Comparison of ENCODE assay signal across 22 cellular contexts in the genomic region with DNA sequence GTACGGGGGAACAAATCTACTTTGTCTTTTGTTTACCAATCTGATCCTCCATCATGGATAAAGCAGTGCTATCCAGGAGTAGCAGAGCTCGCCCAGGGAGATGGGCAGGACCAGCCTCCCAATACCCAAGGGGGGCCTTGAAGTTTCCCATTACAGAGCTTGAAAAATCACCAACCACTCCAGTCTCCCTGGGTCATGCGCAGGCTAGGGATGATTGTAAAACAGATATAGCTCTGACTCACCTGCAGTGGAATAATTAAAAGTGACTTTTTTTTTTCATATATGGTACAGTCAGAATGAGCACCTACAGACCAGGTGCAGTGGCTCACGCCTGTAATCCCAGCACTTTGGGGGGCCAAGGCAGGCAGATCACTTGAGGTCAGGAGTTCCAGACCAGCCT.
"Had no signal": no experiment of that assay in that cellular context is flagged by ENCODE, and none has a peak within 500 bp of the region (broad histone marks: within the 10 kb centered on the region; RNA-seq: fewer than 3 reads in every experiment).

No MANE protein-coding gene starts in this region.

- H3K9ac ChIP-seq: KMS-11 had no signal

- H3K9me3 ChIP-seq: Peyer's patch, SJCRH30 had no signal

- H2AFZ ChIP-seq: PC-9 had no signal

- H3K27ac ChIP-seq: KMS-11, PC-9, Peyer's patch, SJCRH30 had no signal

- ATAC-seq: Right ventricle myocardium inferior, T-cell had no signal

- H3K4me1 ChIP-seq: Peyer's patch, SJCRH30 had no signal

- DNase-seq: Kasumi-1, MM.1S, NCI-H1092 treated with DMSO at 0.1 percent for 48 hours, NCI-H1436, NCI-H1694, NCI-H187 treated with DMSO at 0.1 percent for 48 hours, NCI-H2029 treated with DMSO at 0.1 percent for 48 hours, NCI-H2171, NCI-H226, NCI-H446, NCI-H510A, NCI-H524 treated with DMSO at 0.1 percent for 48 hours, NCI-H69, NCI-H774, PC-9, Peyer's patch, SHP77 treated with DMSO at 0.1 percent for 48 hours, SJCRH30, SW 1271, T-cell had no signal

- H3K27me3 ChIP-seq: Peyer's patch, SJCRH30 had no signal

- H3K4me2 ChIP-seq: KMS-11, PC-9 had no signal

- H3K4me3 ChIP-seq: PC-9, Peyer's patch, SJCRH30 had no signal
